ENCODE assay signal across 1 cellular context in genomic region chr13:77274126-77274525, GRCh38.
TF ChIP-seq lines count a peak whose summit lies in the region.

No MANE protein-coding gene starts in this region.

TF ChIP-seq in HepG2, 621 proteins besides CTCF, POLR2A, EP300 and RAD21:
- TF ChIP-seq ZNF3 (CRISPR knock-in tag; IDR thresholded peaks at IDR 0.05) (peak; percentile 83), ZNF318 (CRISPR knock-in tag; IDR thresholded peaks at IDR 0.05) (no peak)
